25 cellular contexts compared by ENCODE assay signal in the genomic region with DNA sequence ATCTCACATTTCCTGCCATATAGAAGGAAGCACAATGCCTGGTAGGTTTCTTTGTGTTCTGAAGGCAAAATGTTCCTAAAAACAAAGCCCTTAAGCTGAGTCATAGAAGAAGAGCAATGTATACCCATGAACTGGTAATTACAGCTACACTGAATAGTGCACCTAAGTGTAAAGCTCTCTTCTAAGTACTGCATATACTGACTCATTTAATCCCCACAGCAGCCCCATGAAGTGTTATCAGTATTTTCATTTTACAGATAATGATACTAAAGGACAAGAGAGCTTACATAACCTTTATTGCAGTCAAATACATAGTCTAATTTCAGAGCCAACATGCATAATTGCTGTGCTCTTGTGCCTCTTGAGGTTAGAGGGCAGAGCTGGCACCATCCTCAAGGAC.
A peak's percentile ranks its signal among the peaks of the same experiment; 100 is the strongest.
DNase-seq lines count a peak whose midpoint lies in the region; ATAC-seq, FAIRE-seq and TF ChIP-seq lines count a peak whose summit lies in the region.
"Had no signal": no experiment of that assay in that cellular context is flagged by ENCODE, and none has a peak within 500 bp of the region (broad histone marks: within the 10 kb centered on the region; RNA-seq: fewer than 3 reads in every experiment).

No MANE protein-coding gene starts in this region.

- no peak overlapping the region for H3K9ac ChIP-seq in astrocyte (ENCODE audit: low read length)
- H3K9ac ChIP-seq: BLaER1, GM23248 had no signal

- H3K4me3 ChIP-seq in astrocyte (ENCODE audit: insufficient read depth, low read depth, low read length): no peak overlapping the region
- H3K4me3 ChIP-seq: BLaER1, GM23248, prostate gland, SJSA1, transverse colon had no signal

- H3K4me2 ChIP-seq in astrocyte (ENCODE audit: low read length): no peak overlapping the region
- H3K4me2 ChIP-seq: BLaER1 had no signal

- no peak overlapping the region for H2AFZ ChIP-seq in astrocyte (ENCODE audit: low read depth, low read length)
- H2AFZ ChIP-seq: GM23248 had no signal

- H4K20me1 ChIP-seq in astrocyte (ENCODE audit: insufficient read depth, low read length): no peaks in the 10 kb centered on the region
- H4K20me1 ChIP-seq: BLaER1 had no signal

- no peaks in the 10 kb centered on the region for H3K36me3 ChIP-seq in astrocyte (ENCODE audit: insufficient read depth, low read length)
- H3K36me3 ChIP-seq: BLaER1, brain microvascular endothelial cell, prostate gland, transverse colon had no signal

- no peaks in the 10 kb centered on the region for H3K4me1 ChIP-seq in astrocyte (ENCODE audit: insufficient read depth, low read length)
- H3K4me1 ChIP-seq: BLaER1, prostate gland, SJSA1, transverse colon had no signal

- no peak overlapping the region for H3K27ac ChIP-seq in astrocyte (ENCODE audit: low read depth, low read length)
- H3K27ac ChIP-seq: BLaER1, brain microvascular endothelial cell, GM23248, prostate gland, SJSA1, transverse colon had no signal

- no peak for TF ChIP-seq CTCF in astrocyte (IDR thresholded peaks at IDR 0.05; ENCODE audit: insufficient read depth, low read depth, low read length)
- no peak for TF ChIP-seq CTCF in progenitor cell of endocrine pancreas (IDR thresholded peaks at IDR 0.05; ENCODE audit: unreplicated experiment)

- no peak overlapping the region for H3K4me3 Mint-ChIP-seq in astrocyte (ENCODE audit: unreplicated experiment)
- H3K4me3 Mint-ChIP-seq in progenitor cell of endocrine pancreas (ENCODE audit: low read depth): no peak overlapping the region
- H3K4me3 Mint-ChIP-seq: activated naive CD4-positive, alpha-beta T cell treated with anti-CD3 and anti-CD28 coated beads, Interleukin-2, amount 50 U/mL, for 24 hours; natural killer cell treated with Interleukin-12 subunit alpha and Interleukin-12 subunit beta and Interleukin-15 and Interleukin-18, amount 100 ng/mL, for 72 hours; stimulated activated memory B cell treated with anti-CD40 and anti-IgM and Interleukin-4, amounts not matched to agents 10 μg/mL and 1 μg/mL and 100 μg/mL, for 72 hours; T-helper 2 cell treated with Interferon-gamma antibody and Interleukin-4, amounts not matched to agents 5 μg/mL and 100 μg/mL, for 36 hours had no signal

- H3K4me1 Mint-ChIP-seq in astrocyte (ENCODE audit: low read depth, unreplicated experiment): peaks cover 1% of the 10 kb centered on the region
- no peaks in the 10 kb centered on the region for H3K4me1 Mint-ChIP-seq in progenitor cell of endocrine pancreas (ENCODE audit: low read depth)
- H3K4me1 Mint-ChIP-seq: activated naive CD4-positive, alpha-beta T cell treated with anti-CD3 and anti-CD28 coated beads, Interleukin-2, amount 50 U/mL, for 24 hours; stimulated activated memory B cell treated with anti-CD40 and anti-IgM and Interleukin-4, amounts not matched to agents 10 μg/mL and 1 μg/mL and 100 μg/mL, for 72 hours had no signal

- H3K27me3 Mint-ChIP-seq in astrocyte (ENCODE audit: low read depth, unreplicated experiment) (no peaks in the 10 kb centered on the region), progenitor cell of endocrine pancreas (no peaks in the 10 kb centered on the region)
- H3K27me3 Mint-ChIP-seq: activated naive CD4-positive, alpha-beta T cell treated with anti-CD3 and anti-CD28 coated beads, Interleukin-2, amount 50 U/mL, for 24 hours; natural killer cell treated with Interleukin-12 subunit alpha and Interleukin-12 subunit beta and Interleukin-15 and Interleukin-18, amount 100 ng/mL, for 72 hours; stimulated activated memory B cell treated with anti-CD40 and anti-IgM and Interleukin-4, amounts not matched to agents 10 μg/mL and 1 μg/mL and 100 μg/mL, for 72 hours had no signal

- no peaks in the 10 kb centered on the region for H3K9me3 ChIP-seq in astrocyte (ENCODE audit: insufficient read depth, low read depth, low read length)
- H3K9me3 ChIP-seq: BLaER1, prostate gland, SJSA1, transverse colon had no signal

- H3K9me3 Mint-ChIP-seq in astrocyte (ENCODE audit: unreplicated experiment) (peaks cover 5% of the 10 kb centered on the region), progenitor cell of endocrine pancreas (ENCODE audit: low read depth) (peaks cover 5% of the 10 kb centered on the region)
- H3K9me3 Mint-ChIP-seq: natural killer cell treated with Interleukin-12 subunit alpha and Interleukin-12 subunit beta and Interleukin-15 and Interleukin-18, amount 100 ng/mL, for 72 hours; stimulated activated memory B cell treated with anti-CD40 and anti-IgM and Interleukin-4, amounts not matched to agents 10 μg/mL and 1 μg/mL and 100 μg/mL, for 72 hours; T-helper 2 cell treated with Interferon-gamma antibody and Interleukin-4, amounts not matched to agents 5 μg/mL and 100 μg/mL, for 36 hours had no signal

- ATAC-seq in GM19035 (IDR thresholded peaks at IDR 0.05; ENCODE audit: unreplicated experiment) (no peak), left lobe of liver (no peak)
- ATAC-seq: stimulated activated memory B cell treated with anti-CD40 and anti-IgM and Interleukin-4, amounts not matched to agents 10 μg/mL and 1 μg/mL and 100 μg/mL, for 72 hours had no signal

- DNase-seq in NCI-H187 treated with DMSO at 0.1 percent for 48 hours (lab: John Stamatoyannopoulos, UW) (peak; percentile 10), NCI-H187 (lab: John Stamatoyannopoulos, UW) (no peak), NCI-H2029 (lab: John Stamatoyannopoulos, UW) (peak; percentile 46), astrocyte (ENCODE audit: low read depth) (peak; percentile 14), progenitor cell of endocrine pancreas (ENCODE audit: low spot score, unreplicated experiment) (no peak), left lobe of liver (ENCODE audit: low spot score) (no peak), GOT3 (lab: John Stamatoyannopoulos, UW) (no peak)
- DNase-seq: activated CD4-positive, CD25-positive, alpha-beta regulatory T cell treated with anti-CD3 and anti-CD28 coated beads, Interleukin-2, amount 50 U/mL, for 72 hours; activated CD8-positive, alpha-beta memory T cell treated with anti-CD3 and anti-CD28 coated beads, Interleukin-2, amount 50 U/mL, for 4 hours; brain microvascular endothelial cell; GF-D8; GM23248; kidney; mesenchymal stem cell; NCI-H226; stimulated activated CD4-positive, alpha-beta T cell treated with anti-CD3 and anti-CD28 coated beads, Interleukin-12 subunit alpha, Interleukin-12 subunit beta, amount 100 ng/mL, for 4 hours; transverse colon had no signal

- H3K27ac Mint-ChIP-seq in astrocyte (ENCODE audit: unreplicated experiment) (no peak overlapping the region), progenitor cell of endocrine pancreas (peak overlapping the region; percentile 31)
- H3K27ac Mint-ChIP-seq: activated naive CD4-positive, alpha-beta T cell treated with anti-CD3 and anti-CD28 coated beads, Interleukin-2, amount 50 U/mL, for 24 hours; natural killer cell treated with Interleukin-12 subunit alpha and Interleukin-12 subunit beta and Interleukin-15 and Interleukin-18, amount 100 ng/mL, for 72 hours; stimulated activated memory B cell treated with anti-CD40 and anti-IgM and Interleukin-4, amounts not matched to agents 10 μg/mL and 1 μg/mL and 100 μg/mL, for 72 hours; T-helper 2 cell treated with Interferon-gamma antibody and Interleukin-4, amounts not matched to agents 5 μg/mL and 100 μg/mL, for 36 hours had no signal

- no peak for FAIRE-seq in astrocyte (lab: Jason Lieb, UNC)
- FAIRE-seq: kidney had no signal

- H3K36me3 Mint-ChIP-seq in astrocyte (ENCODE audit: low read depth, unreplicated experiment): no peaks in the 10 kb centered on the region
- H3K36me3 Mint-ChIP-seq in progenitor cell of endocrine pancreas (ENCODE audit: insufficient read depth): peaks cover 5% of the 10 kb centered on the region

- no peaks in the 10 kb centered on the region for H3K79me2 ChIP-seq in astrocyte (ENCODE audit: insufficient read depth, low read length)

- H3K27me3 ChIP-seq in astrocyte (ENCODE audit: insufficient read depth, low read length): no peaks in the 10 kb centered on the region
- H3K27me3 ChIP-seq: BLaER1, brain microvascular endothelial cell, SJSA1, transverse colon had no signal

Comparison
In these comparisons a context has a peak if more than half of its experiments do, and no peak if none do; other contexts are left out.
1. DNase-seq: peak in NCI-H187 treated with DMSO at 0.1 percent for 48 hours (single experiment), NCI-H2029 (single experiment) and astrocyte (single experiment); none in NCI-H187 (0 of 2), progenitor cell of endocrine pancreas (single experiment), left lobe of liver (single experiment) and GOT3 (single experiment).